ENCODE assay signal across 10 cellular contexts in genomic region chr3:10703875-10704274, GRCh38.
DNase-seq lines count a peak whose midpoint lies in the region; ATAC-seq and TF ChIP-seq lines count a peak whose summit lies in the region.
"Had no signal": no experiment of that assay in that cellular context is flagged by ENCODE, and none has a peak within 500 bp of the region (broad histone marks: within the 10 kb centered on the region; RNA-seq: fewer than 3 reads in every experiment).

No MANE protein-coding gene starts in this region.

- DNase-seq in AG04450 (ENCODE audit: low read depth, low spot score) (no peak), RPMI8226 (peak; percentile 30), glomerular visceral epithelial cell (ENCODE audit: extremely low spot score) (peak; percentile 11), epidermal melanocyte (ENCODE audit: insufficient read length, low spot score) (no peak), left lobe of liver (ENCODE audit: low spot score) (no peak), substantia nigra (lab: John Stamatoyannopoulos, UW) (no peak)

- ATAC-seq in HG02588 (IDR thresholded peaks at IDR 0.05; ENCODE audit: unreplicated experiment), result no peak
- ATAC-seq in left lobe of liver, result no peak
- ATAC-seq: esophagus mucosa; stimulated activated effector memory CD8-positive, alpha-beta T cell treated with anti-CD3 and anti-CD28 coated beads, Interleukin-12 subunit alpha, Interleukin-12 subunit beta, amount 100 ng/mL, for 72 hours had no signal

- no peak overlapping the region for H3K4me3 ChIP-seq in AG04450 (ENCODE audit: low read depth, low read length)

- CTCF ChIA-PET in AG04450 (lab: Charles Lee), result interaction anchor here (1.0 to 1.9 kb wide), 2 partner anchors 35 to 360 kb away, joined by 3 to 5 read pairs; no protein-coding TSS in a partner anchor

- H3K9me3 ChIP-seq in AG04450 (ENCODE audit: control insufficient read depth, insufficient read depth, low read length), result no peaks in the 10 kb centered on the region

- H3K27me3 ChIP-seq in AG04450 (ENCODE audit: control insufficient read depth, insufficient read depth, low read length), result peaks cover 29% of the 10 kb centered on the region

- POLR2A ChIA-PET in AG04450 (lab: Yijun Ruan, JAX), result no interaction called here

- H3K27ac ChIP-seq in AG04450 (ENCODE audit: low read depth, low read length) (no peak overlapping the region), substantia nigra (ENCODE audit: low read depth, low read length, poor library complexity, severe bottlenecking) (no peak overlapping the region)

- TF ChIP-seq CTCF in AG04450 (IDR thresholded peaks at IDR 0.05; ENCODE audit: low read depth, low read length) (peak; percentile 11; the same call in 1 of the 2 replicates), GM12872 (IDR thresholded peaks at IDR 0.05; ENCODE audit: insufficient read depth, low read depth, low read length) (peak; percentile 42; the same call in 2 of the 3 replicates)

Comparison
In these comparisons a context has a peak if more than half of its experiments do, and no peak if none do; other contexts are left out.
1. DNase-seq: peak in RPMI8226 (single experiment) and glomerular visceral epithelial cell (single experiment); none in AG04450 (single experiment), epidermal melanocyte (single experiment), left lobe of liver (single experiment) and substantia nigra (0 of 49).